9 cellular contexts compared by ENCODE assay signal in the genomic region with DNA sequence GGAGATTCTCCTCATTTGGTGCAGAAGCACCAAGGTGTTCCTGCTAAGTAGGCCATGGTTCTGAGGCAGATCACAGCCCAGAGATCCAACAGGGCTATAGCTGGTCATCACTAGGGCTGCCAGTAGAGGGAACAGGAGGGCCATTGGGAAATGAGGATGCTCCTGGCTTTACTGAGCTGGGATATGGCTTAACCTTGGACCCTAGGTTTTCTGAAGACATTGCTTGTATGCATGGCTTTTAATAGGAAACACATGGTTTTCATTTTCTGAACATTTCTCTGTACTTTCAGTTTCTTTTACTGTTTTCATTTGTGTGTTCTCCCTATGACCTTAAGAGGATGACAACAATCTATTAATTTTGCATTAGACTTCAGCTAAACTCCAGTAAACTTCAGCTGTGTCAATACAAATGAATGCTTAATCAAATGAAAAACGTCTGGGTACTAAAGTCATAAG. TPM values are rescaled to one million over a fixed set of nuclear protein-coding genes. Genes with fewer than 3 reads are reported as not detected.
DNase-seq lines count a peak whose midpoint lies in the region; ATAC-seq and TF ChIP-seq lines count a peak whose summit lies in the region.
"Had no signal": no experiment of that assay in that cellular context is flagged by ENCODE, and none has a peak within 500 bp of the region (broad histone marks: within the 10 kb centered on the region; RNA-seq: fewer than 3 reads in every experiment).

A gene (minus strand): TSS at position 406 of the 456 bp plus-strand sequence. CDS start 262 bp downstream, at position 144.

- peak; percentile 71 for ATAC-seq in GM19455 (IDR thresholded peaks at IDR 0.05; ENCODE audit: unreplicated experiment)
- peak; percentile 62 for ATAC-seq in HG03066 (IDR thresholded peaks at IDR 0.05; ENCODE audit: low read depth, unreplicated experiment)
- no peak for ATAC-seq in left lung
- no peak for ATAC-seq in GM19328 (IDR thresholded peaks at IDR 0.05; ENCODE audit: unreplicated experiment)

- CTCF ChIA-PET in BJ (lab: Yijun Ruan, JAX), result interaction anchor here (1.2 kb wide), 1 partner anchor 66 kb away, joined by 3 read pairs; no protein-coding TSS in a partner anchor

- intact Hi-C loops in left lung (cut with DNase I), result no loop called here

- H3K4me3 ChIP-seq in BJ (ENCODE audit: low read depth, low read length) (no peak within 1 kb of the TSS), left lung (no peak within 1 kb of the TSS)

- no peaks in the 10 kb centered on the region for H3K4me1 ChIP-seq in left lung

- H3K9me3 ChIP-seq in left lung, result no peaks in the 10 kb centered on the region

- H3K27me3 Mint-ChIP-seq in chondrocyte (ENCODE audit: low read depth), result peaks cover 19% of the 10 kb centered on the region
- H3K27me3 Mint-ChIP-seq: central memory CD8-positive, alpha-beta T cell had no signal

- POLR2A ChIA-PET in BJ (lab: Charles Lee), result no interaction called here

- no peaks in the 10 kb centered on the region for H3K36me3 Mint-ChIP-seq in chondrocyte (ENCODE audit: low read depth)

- no peaks in the 10 kb centered on the region for H3K4me1 Mint-ChIP-seq in chondrocyte (ENCODE audit: low read depth)

- no peak within 1 kb of the TSS for H3K4me3 Mint-ChIP-seq in chondrocyte (ENCODE audit: unreplicated experiment)
- H3K4me3 Mint-ChIP-seq: central memory CD8-positive, alpha-beta T cell had no signal

- no peak within 1 kb of the TSS for H3K27ac ChIP-seq in left lung

- TF ChIP-seq CTCF in BJ (IDR thresholded peaks at IDR 0.05; ENCODE audit: insufficient read depth, low read depth, low read length), result peak; percentile 28
- peak; percentile 19 for TF ChIP-seq CTCF in chondrocyte (IDR thresholded peaks at IDR 0.05)
- TF ChIP-seq CTCF in left lung (IDR thresholded peaks at IDR 0.05), result no peak

- H3K36me3 ChIP-seq in BJ (ENCODE audit: control insufficient read depth, insufficient read depth, low read length), result no peaks in the 10 kb centered on the region
- no peaks in the 10 kb centered on the region for H3K36me3 ChIP-seq in left lung

- no peaks in the 10 kb centered on the region for H3K9me3 Mint-ChIP-seq in chondrocyte (ENCODE audit: low read depth)
- H3K9me3 Mint-ChIP-seq: central memory CD8-positive, alpha-beta T cell had no signal

- DNase-seq in BJ (ENCODE audit: low read depth), result no peak
- no peak for DNase-seq in chondrocyte (ENCODE audit: low spot score)
- DNase-seq in left lung, result no peak
- DNase-seq in NCI-H524 (lab: John Stamatoyannopoulos, UW), result no peak
- DNase-seq in activated CD4-positive, CD25-positive, alpha-beta regulatory T cell treated with anti-CD3 and anti-CD28 coated beads, Interleukin-2, amount 50 U/mL, for 72 hours, result no peak

- H3K27me3 ChIP-seq in BJ (ENCODE audit: control insufficient read depth, insufficient read depth, low read length) (no peaks in the 10 kb centered on the region), left lung (no peaks in the 10 kb centered on the region)

- H3K27ac Mint-ChIP-seq in chondrocyte (ENCODE audit: unreplicated experiment), result no peak within 1 kb of the TSS

RNA-seq across cellular contexts. Expression of the gene that starts here (rescaled TPM):
- not detected in 2 replicates for polyA plus RNA-seq in BJ (2011; rRNA removed)
- polyA minus RNA-seq in BJ (2011; rRNA and poly(A)+ RNA removed), result not detected in 2 replicates
- not detected in 3 replicates for total RNA-seq in chondrocyte
- not detected for total RNA-seq in left lung

Comparison
In these comparisons a context has a peak if more than half of its experiments do, and no peak if none do; other contexts are left out.
1. CTCF ChIP-seq: peak in BJ (single experiment) and chondrocyte (single experiment); none in left lung (0 of 2).
2. ATAC-seq: peak in GM19455 (single experiment) and HG03066 (single experiment); none in left lung (single experiment) and GM19328 (single experiment).